ENCODE assay signal across 9 cellular contexts in the genomic region with DNA sequence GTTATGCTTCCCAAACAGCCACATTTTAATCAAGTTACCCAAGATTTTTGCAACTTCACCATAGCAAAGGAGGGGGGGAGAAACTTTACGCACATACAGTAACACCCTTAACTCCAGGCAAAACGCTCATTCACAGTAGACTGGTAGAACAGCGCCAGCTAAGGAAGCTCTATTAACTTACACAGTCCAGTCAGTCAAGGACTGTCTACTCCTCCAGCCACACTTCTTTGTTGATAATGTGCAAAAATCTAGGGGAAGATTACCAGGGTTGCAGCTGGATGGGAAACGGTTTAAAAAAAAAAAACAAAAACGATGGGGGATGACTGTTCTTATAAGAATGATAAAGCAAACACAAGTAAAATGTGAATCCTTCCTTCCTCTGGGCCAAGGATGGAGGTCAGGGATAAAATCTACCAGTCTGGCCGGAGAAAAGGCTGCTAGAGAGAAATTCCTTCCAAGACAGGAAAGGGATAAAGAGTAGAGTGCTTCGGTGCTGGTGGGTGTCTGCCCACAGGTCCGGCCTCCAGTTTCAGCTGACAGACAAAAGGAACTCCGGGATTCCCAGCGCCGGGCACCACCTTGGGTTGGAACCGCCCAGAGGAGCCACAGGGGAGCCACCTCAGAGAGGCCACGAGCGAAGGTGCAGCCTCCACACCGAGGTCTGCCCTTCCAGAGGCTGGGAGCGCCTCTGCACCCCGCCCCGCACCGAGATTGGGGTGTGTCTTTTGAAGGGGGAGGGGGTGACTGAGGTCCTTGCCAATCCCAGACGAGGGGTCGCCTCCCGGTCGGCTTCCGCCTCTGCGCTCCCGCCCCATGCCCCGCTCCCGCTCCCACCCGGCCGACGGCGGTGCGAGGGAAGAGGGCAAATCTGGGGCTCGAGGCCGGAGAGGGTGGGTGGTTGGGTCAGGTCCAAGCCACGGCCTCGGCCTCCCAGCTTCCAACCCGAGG. TPM values are rescaled to one million over a fixed set of nuclear protein-coding genes. Genes with fewer than 3 reads are reported as not detected.
DNase-seq lines count a peak whose midpoint lies in the region; ATAC-seq and TF ChIP-seq lines count a peak whose summit lies in the region.
"Had no signal": no experiment of that assay in that cellular context is flagged by ENCODE, and none has a peak within 500 bp of the region (broad histone marks: within the 10 kb centered on the region; RNA-seq: fewer than 3 reads in every experiment).

No MANE protein-coding gene starts in this region.

- no peaks in the 10 kb centered on the region for H3K27me3 ChIP-seq in CD8-positive, alpha-beta memory T cell (ENCODE audit: insufficient read depth, low read length, poor library complexity, severe bottlenecking)

- no peak overlapping the region for H3K27ac Mint-ChIP-seq in CD8-positive, alpha-beta memory T cell
- no peak overlapping the region for H3K27ac Mint-ChIP-seq in WTC11
- H3K27ac Mint-ChIP-seq in natural killer cell = peak overlapping the region in 1 of 2 donors; percentile 76
- H3K27ac Mint-ChIP-seq in progenitor cell of endocrine pancreas = no peak overlapping the region
- H3K27ac Mint-ChIP-seq: dendritic cell treated with granulocyte-macrophage colony-stimulating factor and Interleukin-4, amounts not matched to agents 40 ng/mL and 50 ng/mL, for 4 days had no signal

- H3K4me3 ChIP-seq in CD8-positive, alpha-beta memory T cell (ENCODE audit: low read length) = peak overlapping the region; percentile 34

- no peaks in the 10 kb centered on the region for H3K9me3 ChIP-seq in CD8-positive, alpha-beta memory T cell (ENCODE audit: low read length)

- POLR2A ChIA-PET in CD8-positive, alpha-beta memory T cell (lab: Charles Lee) = no interaction called here
- POLR2A ChIA-PET in WTC11 (lab: Charles Lee) = interaction anchor here (1.4 kb wide), 1 partner anchor 378 kb away, joined by 3 read pairs; no protein-coding TSS in a partner anchor

- H3K27ac ChIP-seq in CD8-positive, alpha-beta memory T cell (ENCODE audit: low read depth, low read length) = peak overlapping the region; percentile 28

- H3K36me3 Mint-ChIP-seq in CD8-positive, alpha-beta memory T cell = no peaks in the 10 kb centered on the region
- H3K36me3 Mint-ChIP-seq in WTC11 (peaks cover 5% of the 10 kb centered on the region), natural killer cell (no peaks in the 10 kb centered on the region), progenitor cell of endocrine pancreas (ENCODE audit: insufficient read depth) (peaks cover 10% of the 10 kb centered on the region)

- peaks cover 8 to 9% (median 8%) of the 10 kb centered on the region in 3 donors for H3K4me1 Mint-ChIP-seq in CD8-positive, alpha-beta memory T cell
- H3K4me1 Mint-ChIP-seq in WTC11 (peaks cover 33% of the 10 kb centered on the region), natural killer cell (peaks cover 0 to 14% of the 10 kb centered on the region in 2 donors), progenitor cell of endocrine pancreas (ENCODE audit: low read depth) (peaks cover 17% of the 10 kb centered on the region)

- H3K4me1 ChIP-seq in CD8-positive, alpha-beta memory T cell (ENCODE audit: insufficient read depth, low read length) = peaks cover 9% of the 10 kb centered on the region

- H3K9me3 Mint-ChIP-seq in CD8-positive, alpha-beta memory T cell = peaks cover 0 to 7% (median 0%) of the 10 kb centered on the region in 5 donors
- H3K9me3 Mint-ChIP-seq in WTC11 (no peaks in the 10 kb centered on the region), natural killer cell (no peaks in the 10 kb centered on the region), progenitor cell of endocrine pancreas (ENCODE audit: low read depth) (no peaks in the 10 kb centered on the region)
- H3K9me3 Mint-ChIP-seq: dendritic cell treated with granulocyte-macrophage colony-stimulating factor and Interleukin-4, amounts not matched to agents 40 ng/mL and 50 ng/mL, for 4 days had no signal

- no peak for TF ChIP-seq CTCF in WTC11 (IDR thresholded peaks at IDR 0.05)
- TF ChIP-seq CTCF in natural killer cell (IDR thresholded peaks at IDR 0.05) = no peak
- TF ChIP-seq CTCF in progenitor cell of endocrine pancreas (IDR thresholded peaks at IDR 0.05; ENCODE audit: unreplicated experiment) = no peak

- DNase-seq in CD8-positive, alpha-beta memory T cell = peak in 3 of 5 donors; percentile 3 to 40 (median 8)
- DNase-seq in NCI-H2107 (lab: John Stamatoyannopoulos, UW) = peak; percentile 34
- DNase-seq in WTC11 (ENCODE audit: low spot score) = peak; percentile 72
- DNase-seq in fibroblast of the conjunctiva (ENCODE audit: low read depth) = peak; percentile 68
- DNase-seq in natural killer cell = peak; percentile 24
- no peak for DNase-seq in progenitor cell of endocrine pancreas (ENCODE audit: low spot score, unreplicated experiment)

- ATAC-seq in GM18868 (IDR thresholded peaks at IDR 0.05; ENCODE audit: unreplicated experiment) (peak; percentile 33), HG03060 (IDR thresholded peaks at IDR 0.05; ENCODE audit: low read depth, unreplicated experiment) (peak; percentile 34), WTC11 (peak; percentile 60), natural killer cell (peak; percentile 20 to 32 (median 30))

- H3K36me3 ChIP-seq in CD8-positive, alpha-beta memory T cell (ENCODE audit: insufficient read depth, low read length) = no peaks in the 10 kb centered on the region

- intact Hi-C loops in natural killer cell (cut with micrococcal nuclease) = no loop called here

- CTCF ChIA-PET in CD8-positive, alpha-beta memory T cell (lab: Charles Lee) = no interaction called here
- CTCF ChIA-PET in WTC11 (lab: Charles Lee) = interaction anchor here (2.0 kb wide), 1 partner anchor 377 kb away, joined by 4 read pairs; no protein-coding TSS in a partner anchor

- H3K4me3 Mint-ChIP-seq in CD8-positive, alpha-beta memory T cell = no peak overlapping the region
- H3K4me3 Mint-ChIP-seq in WTC11 = no peak overlapping the region
- peak overlapping the region; percentile 96 for H3K4me3 Mint-ChIP-seq in natural killer cell
- H3K4me3 Mint-ChIP-seq in progenitor cell of endocrine pancreas (ENCODE audit: low read depth) = no peak overlapping the region
- H3K4me3 Mint-ChIP-seq: dendritic cell treated with granulocyte-macrophage colony-stimulating factor and Interleukin-4, amounts not matched to agents 40 ng/mL and 50 ng/mL, for 4 days had no signal

- peaks cover 1 to 18% of the 10 kb centered on the region in 2 donors for H3K27me3 Mint-ChIP-seq in CD8-positive, alpha-beta memory T cell
- H3K27me3 Mint-ChIP-seq in WTC11 (ENCODE audit: low read depth) = no peaks in the 10 kb centered on the region
- H3K27me3 Mint-ChIP-seq in natural killer cell (ENCODE audit: low read depth in 2 of 2) = no peaks in the 10 kb centered on the region
- H3K27me3 Mint-ChIP-seq in progenitor cell of endocrine pancreas = no peaks in the 10 kb centered on the region
- H3K27me3 Mint-ChIP-seq: dendritic cell treated with granulocyte-macrophage colony-stimulating factor and Interleukin-4, amounts not matched to agents 40 ng/mL and 50 ng/mL, for 4 days had no signal

TF ChIP-seq in WTC11, 78 proteins besides CTCF, POLR2A, EP300 and RAD21 (continues in another document):
- TF ChIP-seq TEAD4 (CRISPR knock-in tag; IDR thresholded peaks at IDR 0.05) = no peak
- TF ChIP-seq ZNF219 (CRISPR knock-in tag; IDR thresholded peaks at IDR 0.05; ENCODE audit: borderline replicate concordance) = no peak
- no peak for TF ChIP-seq GABPB1 (CRISPR knock-in tag; IDR thresholded peaks at IDR 0.05)
- peak; percentile 20; the same call in 1 of the 2 replicates for TF ChIP-seq FOXK1 (CRISPR knock-in tag; IDR thresholded peaks at IDR 0.05)
- no peak for TF ChIP-seq TEAD1 (CRISPR knock-in tag; IDR thresholded peaks at IDR 0.05)
- no peak for TF ChIP-seq JUN (CRISPR knock-in tag; IDR thresholded peaks at IDR 0.05)
- TF ChIP-seq ZNF423 (CRISPR knock-in tag; IDR thresholded peaks at IDR 0.05) = peak; percentile 51; the same call in 1 of the 2 replicates
- no peak for TF ChIP-seq PREB (CRISPR knock-in tag; IDR thresholded peaks at IDR 0.05; ENCODE audit: borderline replicate concordance)
- TF ChIP-seq, protein P1, sequence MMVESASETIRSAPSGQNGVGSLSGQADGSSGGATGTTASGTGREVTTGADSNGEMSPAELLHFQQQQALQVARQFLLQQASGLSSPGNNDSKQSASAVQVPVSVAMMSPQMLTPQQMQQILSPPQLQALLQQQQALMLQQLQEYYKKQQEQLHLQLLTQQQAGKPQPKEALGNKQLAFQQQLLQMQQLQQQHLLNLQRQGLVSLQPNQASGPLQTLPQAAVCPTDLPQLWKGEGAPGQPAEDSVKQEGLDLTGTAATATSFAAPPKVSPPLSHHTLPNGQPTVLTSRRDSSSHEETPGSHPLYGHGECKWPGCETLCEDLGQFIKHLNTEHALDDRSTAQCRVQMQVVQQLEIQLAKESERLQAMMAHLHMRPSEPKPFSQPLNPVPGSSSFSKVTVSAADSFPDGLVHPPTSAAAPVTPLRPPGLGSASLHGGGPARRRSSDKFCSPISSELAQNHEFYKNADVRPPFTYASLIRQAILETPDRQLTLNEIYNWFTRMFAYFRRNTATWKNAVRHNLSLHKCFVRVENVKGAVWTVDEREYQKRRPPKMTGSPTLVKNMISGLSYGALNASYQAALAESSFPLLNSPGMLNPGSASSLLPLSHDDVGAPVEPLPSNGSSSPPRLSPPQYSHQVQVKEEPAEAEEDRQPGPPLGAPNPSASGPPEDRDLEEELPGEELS (CRISPR knock-in tag; IDR thresholded peaks at IDR 0.05) = no peak
- TF ChIP-seq ZNF396 (CRISPR knock-in tag; IDR thresholded peaks at IDR 0.05; ENCODE audit: borderline replicate concordance) = no peak

RNA-seq across cellular contexts. Expression of gene ANKRD50, which starts 0.8 kb away (rescaled TPM):
- total RNA-seq in CD8-positive, alpha-beta memory T cell = under 1 TPM; 0.15 to 0.20 TPM
- 0.16 TPM for polyA plus RNA-seq in CD8-positive, alpha-beta memory T cell
- total RNA-seq in WTC11 (2021) = 17.3 to 18.4 TPM (median 18.1 TPM) in 3 replicates
- total RNA-seq in natural killer cell = 1 to 10 TPM in 1 of 3 donors, under 1 TPM in 2; 0.82 to 1.3 (median 0.90) TPM
- total RNA-seq in progenitor cell of endocrine pancreas = 27.0 and 28.0 TPM in 2 replicates
